14 cellular contexts compared by ENCODE assay signal in the genomic region with DNA sequence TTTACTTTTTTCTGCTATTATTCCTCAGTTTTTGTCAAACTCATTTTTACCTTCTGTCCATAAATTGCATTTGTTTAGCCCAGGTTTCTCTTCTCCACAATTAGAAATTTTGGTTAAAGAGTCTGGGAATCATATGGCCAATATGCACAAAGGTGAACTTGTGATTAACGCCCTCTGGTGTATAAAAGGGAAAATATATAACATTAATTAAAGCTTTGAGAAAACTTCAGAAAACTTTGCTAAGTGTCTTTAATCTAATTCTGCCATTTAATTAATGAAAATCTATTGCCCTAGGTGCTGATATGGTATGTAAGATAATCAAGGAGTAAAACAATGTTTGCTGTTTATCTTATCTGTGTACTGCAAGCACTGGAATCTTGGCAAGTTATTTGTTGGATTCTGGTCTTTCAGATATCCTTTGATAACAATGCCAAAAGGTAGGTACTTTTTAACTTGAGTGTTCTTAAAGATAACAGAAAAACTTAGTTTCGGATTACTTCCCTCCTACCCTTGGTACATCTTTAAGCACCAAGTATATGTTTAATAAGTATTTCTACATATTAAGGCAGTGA.
DNase-seq lines count a peak whose midpoint lies in the region; ATAC-seq and TF ChIP-seq lines count a peak whose summit lies in the region.
"Had no signal": no experiment of that assay in that cellular context is flagged by ENCODE, and none has a peak within 500 bp of the region (broad histone marks: within the 10 kb centered on the region; RNA-seq: fewer than 3 reads in every experiment).

No MANE protein-coding gene starts in this region.

- POLR2A ChIA-PET in PC-3 (lab: Charles Lee; ENCODE audit: unreplicated experiment): no interaction called here

- intact Hi-C loops in left ventricle myocardium inferior (cut with micrococcal nuclease) (no loop called here), right cardiac atrium (cut with DNase I) (loop anchor here in 2 of 4 donors (5.0 to 10.0 kb wide), 2 partner anchors 176 to 184 kb away; no protein-coding TSS in a partner anchor), PC-3 (cut with micrococcal nuclease) (loop anchor here (5.0 kb wide), 2 partner anchors 701 to 766 kb away; a partner anchor contains a TSS), upper lobe of right lung (cut with DNase I) (no loop called here)

- H3K27me3 Mint-ChIP-seq in activated naive CD8-positive, alpha-beta T cell treated with anti-CD3 and anti-CD28 coated beads for 36 hours: peaks cover 4% of the 10 kb centered on the region

- H3K4me1 Mint-ChIP-seq in activated naive CD8-positive, alpha-beta T cell treated with anti-CD3 and anti-CD28 coated beads for 36 hours: no peaks in the 10 kb centered on the region

- H3K9me3 ChIP-seq in left ventricle myocardium inferior (replicated peaks) (peaks cover 19% of the 10 kb centered on the region), right cardiac atrium (ENCODE audit: control insufficient read depth, low read length) (no peaks in the 10 kb centered on the region), PC-3 (ENCODE audit: low read length) (no peaks in the 10 kb centered on the region), upper lobe of right lung (no peaks in the 10 kb centered on the region)

- no peaks in the 10 kb centered on the region for H4K20me1 ChIP-seq in PC-3 (ENCODE audit: low read length)

- H3K9ac ChIP-seq in PC-3 (ENCODE audit: low read length): no peak overlapping the region

- no peak overlapping the region for H3K27ac ChIP-seq in left ventricle myocardium inferior (replicated peaks)
- H3K27ac ChIP-seq in right cardiac atrium (ENCODE audit: low read length): no peak overlapping the region
- H3K27ac ChIP-seq in PC-3 (ENCODE audit: low read length): no peak overlapping the region
- H3K27ac ChIP-seq in upper lobe of right lung: no peak overlapping the region

- H3K36me3 Mint-ChIP-seq in activated naive CD8-positive, alpha-beta T cell treated with anti-CD3 and anti-CD28 coated beads for 36 hours: no peaks in the 10 kb centered on the region

- H2AFZ ChIP-seq in PC-3 (ENCODE audit: low read length): no peak overlapping the region

- TF ChIP-seq CTCF in left ventricle myocardium inferior (IDR thresholded peaks at IDR 0.05; ENCODE audit: borderline replicate concordance) (peak; percentile 47), PC-3 (conservative IDR thresholded peaks at IDR 0.05; ENCODE audit: low read depth, low read length) (peak; percentile 59), fibroblast of mammary gland (conservative IDR thresholded peaks at IDR 0.05; ENCODE audit: control insufficient read depth, insufficient read depth, low read depth, low read length) (peak; percentile 35), upper lobe of right lung (IDR thresholded peaks at IDR 0.05) (peak; percentile 18)

- H3F3A ChIP-seq in PC-3 (ENCODE audit: low read length, unreplicated experiment): no peaks in the 10 kb centered on the region

- no peak overlapping the region for H3K4me3 Mint-ChIP-seq in activated naive CD8-positive, alpha-beta T cell treated with anti-CD3 and anti-CD28 coated beads for 36 hours

- H3K36me3 ChIP-seq in left ventricle myocardium inferior (no peaks in the 10 kb centered on the region), PC-3 (ENCODE audit: low read depth, low read length) (no peaks in the 10 kb centered on the region), upper lobe of right lung (no peaks in the 10 kb centered on the region)

- no peak overlapping the region for H3K4me3 ChIP-seq in left ventricle myocardium inferior
- H3K4me3 ChIP-seq in right cardiac atrium (ENCODE audit: low read length): no peak overlapping the region
- H3K4me3 ChIP-seq in PC-3 (ENCODE audit: low read length): no peak overlapping the region
- H3K4me3 ChIP-seq in fibroblast of mammary gland (ENCODE audit: control insufficient read depth, low read depth, low read length): no peak overlapping the region
- H3K4me3 ChIP-seq in upper lobe of right lung: no peak overlapping the region

- H3K4me2 ChIP-seq in PC-3 (ENCODE audit: low read length): no peak overlapping the region

- H3K9me3 Mint-ChIP-seq in activated naive CD8-positive, alpha-beta T cell treated with anti-CD3 and anti-CD28 coated beads for 36 hours: peaks cover 8% of the 10 kb centered on the region

- CTCF ChIA-PET in PC-3 (lab: Charles Lee): interaction anchor here (1.0 to 1.2 kb wide), 2 partner anchors 704 to 767 kb away, joined by 3 read pairs; no protein-coding TSS in a partner anchor

- BruUV-seq in PC-3 (replicated peaks; lab: Mats Ljungman, UMichigan): no TSS peak

- no peak overlapping the region for H3K27ac Mint-ChIP-seq in activated naive CD8-positive, alpha-beta T cell treated with anti-CD3 and anti-CD28 coated beads for 36 hours

- H3K9me2 ChIP-seq in PC-3 (replicated peaks; ENCODE audit: low read length): no peaks in the 10 kb centered on the region

- H3K27me3 ChIP-seq in left ventricle myocardium inferior (ENCODE audit: low read depth) (no peaks in the 10 kb centered on the region), right cardiac atrium (ENCODE audit: control insufficient read depth, insufficient read depth) (no peaks in the 10 kb centered on the region), PC-3 (ENCODE audit: low read length) (no peaks in the 10 kb centered on the region), upper lobe of right lung (no peaks in the 10 kb centered on the region)

- no peaks in the 10 kb centered on the region for H3K79me2 ChIP-seq in PC-3 (ENCODE audit: low read length)

- no peak for ATAC-seq in right cardiac atrium
- ATAC-seq in PC-3: no peak
- ATAC-seq in upper lobe of right lung: no peak
- ATAC-seq: left ventricle myocardium superior, sciatic nerve had no signal

- WGBS in right cardiac atrium: 52% methylated on average over 2 of the region's 2 CpGs

- DNase-seq in left ventricle myocardium inferior (no peak), right cardiac atrium (no peak), PC-3 (peak; percentile 26), fibroblast of mammary gland (ENCODE audit: low read depth) (peak; percentile 41), upper lobe of right lung (no peak), GM19238 (ENCODE audit: insufficient read length, low spot score) (no peak)
- no peak for DNase-seq in activated naive CD8-positive, alpha-beta T cell treated with anti-CD3 and anti-CD28 coated beads for 36 hours
- no peak for DNase-seq in stimulated activated CD4-positive, alpha-beta T cell treated with anti-CD3 and anti-CD28 coated beads, Interleukin-1b, Interleukin-23, amount 100 ng/mL, for 48 hours
- DNase-seq: activated T-cell treated with anti-CD3 and anti-CD28 coated beads, Interleukin-2, amount 50 U/mL, for 48 hours; effector CD8-positive, alpha-beta T cell; left ventricle myocardium superior; NCI-H446 treated with DMSO at 0.1 percent for 48 hours; stimulated activated CD8-positive, alpha-beta memory T cell treated with anti-CD3 and anti-CD28 coated beads, Interleukin-4, amount 100 ng/mL, for 48 hours had no signal

- no peaks in the 10 kb centered on the region for H3K4me1 ChIP-seq in left ventricle myocardium inferior
- no peaks in the 10 kb centered on the region for H3K4me1 ChIP-seq in right cardiac atrium (ENCODE audit: control insufficient read depth, insufficient read depth, low read length)
- H3K4me1 ChIP-seq in PC-3 (ENCODE audit: insufficient read depth, low read length): no peaks in the 10 kb centered on the region
- no peaks in the 10 kb centered on the region for H3K4me1 ChIP-seq in upper lobe of right lung

Comparison
In these comparisons a context has a peak if more than half of its experiments do, and no peak if none do; other contexts are left out.
1. DNase-seq: peak in PC-3 (single experiment) and fibroblast of mammary gland (single experiment); none in left ventricle myocardium inferior (single experiment), right cardiac atrium (0 of 3), upper lobe of right lung (single experiment), activated naive CD8-positive, alpha-beta T cell treated with anti-CD3 and anti-CD28 coated beads for 36 hours (single experiment), GM19238 (single experiment) and stimulated activated CD4-positive, alpha-beta T cell treated with anti-CD3 and anti-CD28 coated beads, Interleukin-1b, Interleukin-23, amount 100 ng/mL, for 48 hours (single experiment).
2. Peak in every context shown above with its lines, with median percentiles within 50 percentile points of each other: CTCF ChIP-seq.